Comparison of ENCODE assay signal across 1 cellular context in the genomic region with DNA sequence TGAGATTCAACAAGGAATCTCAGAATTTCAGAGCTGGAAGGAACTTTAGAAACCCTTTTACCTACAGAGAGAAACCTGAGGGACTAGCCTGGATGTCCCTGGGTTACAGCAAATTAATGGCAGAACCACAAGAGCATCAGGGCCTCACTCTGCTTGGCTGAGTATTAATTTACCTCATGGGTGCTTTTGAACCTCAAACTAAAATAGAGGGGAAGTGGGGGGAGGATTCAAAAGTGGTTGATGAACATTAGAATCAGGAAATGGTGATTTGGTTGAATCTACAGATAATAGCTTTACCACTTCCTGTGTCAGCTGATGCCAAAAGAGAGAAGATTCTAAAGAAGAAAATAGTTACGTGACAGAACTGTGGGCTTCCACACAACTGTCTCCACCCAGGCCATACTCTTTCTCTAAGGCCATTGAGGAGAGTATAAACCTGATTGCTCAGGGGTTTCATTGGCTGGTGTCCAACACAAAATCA.
TF ChIP-seq lines count a peak whose summit lies in the region.

No MANE protein-coding gene starts in this region.

TF ChIP-seq in GM12878, 131 proteins besides CTCF, POLR2A, EP300 and RAD21 (continued from another document and continues in another):
- TF ChIP-seq ZBED1 (IDR thresholded peaks at IDR 0.05; ENCODE audit: borderline replicate concordance) (peak; percentile 82; the same call in 1 of the 2 replicates), KLF5 (IDR thresholded peaks at IDR 0.05; ENCODE audit: partially characterized antibody) (no peak), ZSCAN29 (IDR thresholded peaks at IDR 0.05) (no peak), HCFC1 (IDR thresholded peaks at IDR 0.05; ENCODE audit: low read length) (no peak), SUPT20H (IDR thresholded peaks at IDR 0.05; ENCODE audit: borderline replicate concordance, control insufficient read depth, low read depth, low read length) (no peak), POU2F2 (IDR thresholded peaks at IDR 0.05; ENCODE audit: borderline replicate concordance, low read depth, low read length) (peak; percentile 75; the same call in 1 of the 3 replicates), PAX8 (IDR thresholded peaks at IDR 0.05) (no peak), KAT2A (conservative IDR thresholded peaks at IDR 0.05; ENCODE audit: control insufficient read depth, low read depth, low read length) (no peak), RAD51 (IDR thresholded peaks at IDR 0.05) (peak; percentile 92), RUNX3 (IDR thresholded peaks at IDR 0.05; ENCODE audit: low read length) (peak; percentile 98), ETV6 (conservative IDR thresholded peaks at IDR 0.05 in 1 of 2, IDR thresholded peaks at IDR 0.05 in 1 of 2; ENCODE audit: borderline replicate concordance in 1 of 2, low read depth in 1 of 2) (peak in 1 of 2 experiments; percentile 92; a peak in 2 of 4 replicates), GABPA (IDR thresholded peaks at IDR 0.05; ENCODE audit: low read depth) (peak; percentile 74), STAT3 (IDR thresholded peaks at IDR 0.05; ENCODE audit: low read depth, low read length) (peak; percentile 70; the same call in 1 of the 2 replicates), SIN3A (IDR thresholded peaks at IDR 0.05; ENCODE audit: low read depth, low read length) (no peak), SMAD1 (IDR thresholded peaks at IDR 0.05; ENCODE audit: low read depth, partially characterized antibody) (peak; percentile 87), BMI1 (IDR thresholded peaks at IDR 0.05; ENCODE audit: borderline replicate concordance) (0 out of 2 replicates have a peak, but pooled peaks have one; percentile 36), TBL1XR1 (IDR thresholded peaks at IDR 0.05; ENCODE audit: low read depth, low read length) (peak; percentile 92), RFX5 (IDR thresholded peaks at IDR 0.05; ENCODE audit: low read depth, low read length) (no peak), CREB1 (IDR thresholded peaks at IDR 0.05; ENCODE audit: low read depth) (peak; percentile 66), FOXM1 (IDR thresholded peaks at IDR 0.05; ENCODE audit: low read depth, low read length) (peak; percentile 89), JUNB (IDR thresholded peaks at IDR 0.05) (no peak; the same call in none of the 2 replicates), EED (IDR thresholded peaks at IDR 0.05; ENCODE audit: low read depth) (peak; percentile 58; the same call in 1 of the 2 replicates), NFIC (IDR thresholded peaks at IDR 0.05; ENCODE audit: low read depth, low read length) (peak; percentile 94), CBX5 (IDR thresholded peaks at IDR 0.05; ENCODE audit: low read depth) (peak; percentile 30; the same call in 1 of the 2 replicates), IKZF1 (conservative IDR thresholded peaks at IDR 0.05) (peak; percentile 87), MYB (IDR thresholded peaks at IDR 0.05; ENCODE audit: borderline replicate concordance, low read depth, low read length) (no peak), IRF4 (IDR thresholded peaks at IDR 0.05; ENCODE audit: low read depth, low read length) (0 out of 2 replicates have a peak, but pooled peaks have one; percentile 25)
- TF ChIP-seq, protein P1, sequence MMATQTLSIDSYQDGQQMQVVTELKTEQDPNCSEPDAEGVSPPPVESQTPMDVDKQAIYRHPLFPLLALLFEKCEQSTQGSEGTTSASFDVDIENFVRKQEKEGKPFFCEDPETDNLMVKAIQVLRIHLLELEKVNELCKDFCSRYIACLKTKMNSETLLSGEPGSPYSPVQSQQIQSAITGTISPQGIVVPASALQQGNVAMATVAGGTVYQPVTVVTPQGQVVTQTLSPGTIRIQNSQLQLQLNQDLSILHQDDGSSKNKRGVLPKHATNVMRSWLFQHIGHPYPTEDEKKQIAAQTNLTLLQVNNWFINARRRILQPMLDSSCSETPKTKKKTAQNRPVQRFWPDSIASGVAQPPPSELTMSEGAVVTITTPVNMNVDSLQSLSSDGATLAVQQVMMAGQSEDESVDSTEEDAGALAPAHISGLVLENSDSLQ (IDR thresholded peaks at IDR 0.05): peak; percentile 82
- TF ChIP-seq, protein P2, sequence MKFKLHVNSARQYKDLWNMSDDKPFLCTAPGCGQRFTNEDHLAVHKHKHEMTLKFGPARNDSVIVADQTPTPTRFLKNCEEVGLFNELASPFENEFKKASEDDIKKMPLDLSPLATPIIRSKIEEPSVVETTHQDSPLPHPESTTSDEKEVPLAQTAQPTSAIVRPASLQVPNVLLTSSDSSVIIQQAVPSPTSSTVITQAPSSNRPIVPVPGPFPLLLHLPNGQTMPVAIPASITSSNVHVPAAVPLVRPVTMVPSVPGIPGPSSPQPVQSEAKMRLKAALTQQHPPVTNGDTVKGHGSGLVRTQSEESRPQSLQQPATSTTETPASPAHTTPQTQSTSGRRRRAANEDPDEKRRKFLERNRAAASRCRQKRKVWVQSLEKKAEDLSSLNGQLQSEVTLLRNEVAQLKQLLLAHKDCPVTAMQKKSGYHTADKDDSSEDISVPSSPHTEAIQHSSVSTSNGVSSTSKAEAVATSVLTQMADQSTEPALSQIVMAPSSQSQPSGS (IDR thresholded peaks at IDR 0.05; ENCODE audit: low read length): peak; percentile 92
- TF ChIP-seq, protein P3, sequence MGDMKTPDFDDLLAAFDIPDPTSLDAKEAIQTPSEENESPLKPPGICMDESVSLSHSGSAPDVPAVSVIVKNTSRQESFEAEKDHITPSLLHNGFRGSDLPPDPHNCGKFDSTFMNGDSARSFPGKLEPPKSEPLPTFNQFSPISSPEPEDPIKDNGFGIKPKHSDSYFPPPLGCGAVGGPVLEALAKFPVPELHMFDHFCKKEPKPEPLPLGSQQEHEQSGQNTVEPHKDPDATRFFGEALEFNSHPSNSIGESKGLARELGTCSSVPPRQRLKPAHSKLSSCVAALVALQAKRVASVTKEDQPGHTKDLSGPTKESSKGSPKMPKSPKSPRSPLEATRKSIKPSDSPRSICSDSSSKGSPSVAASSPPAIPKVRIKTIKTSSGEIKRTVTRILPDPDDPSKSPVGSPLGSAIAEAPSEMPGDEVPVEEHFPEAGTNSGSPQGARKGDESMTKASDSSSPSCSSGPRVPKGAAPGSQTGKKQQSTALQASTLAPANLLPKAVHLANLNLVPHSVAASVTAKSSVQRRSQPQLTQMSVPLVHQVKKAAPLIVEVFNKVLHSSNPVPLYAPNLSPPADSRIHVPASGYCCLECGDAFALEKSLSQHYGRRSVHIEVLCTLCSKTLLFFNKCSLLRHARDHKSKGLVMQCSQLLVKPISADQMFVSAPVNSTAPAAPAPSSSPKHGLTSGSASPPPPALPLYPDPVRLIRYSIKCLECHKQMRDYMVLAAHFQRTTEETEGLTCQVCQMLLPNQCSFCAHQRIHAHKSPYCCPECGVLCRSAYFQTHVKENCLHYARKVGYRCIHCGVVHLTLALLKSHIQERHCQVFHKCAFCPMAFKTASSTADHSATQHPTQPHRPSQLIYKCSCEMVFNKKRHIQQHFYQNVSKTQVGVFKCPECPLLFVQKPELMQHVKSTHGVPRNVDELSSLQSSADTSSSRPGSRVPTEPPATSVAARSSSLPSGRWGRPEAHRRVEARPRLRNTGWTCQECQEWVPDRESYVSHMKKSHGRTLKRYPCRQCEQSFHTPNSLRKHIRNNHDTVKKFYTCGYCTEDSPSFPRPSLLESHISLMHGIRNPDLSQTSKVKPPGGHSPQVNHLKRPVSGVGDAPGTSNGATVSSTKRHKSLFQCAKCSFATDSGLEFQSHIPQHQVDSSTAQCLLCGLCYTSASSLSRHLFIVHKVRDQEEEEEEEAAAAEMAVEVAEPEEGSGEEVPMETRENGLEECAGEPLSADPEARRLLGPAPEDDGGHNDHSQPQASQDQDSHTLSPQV (IDR thresholded peaks at IDR 0.05): peak; percentile 6; the same call in 1 of the 2 replicates
- TF ChIP-seq, protein P4, sequence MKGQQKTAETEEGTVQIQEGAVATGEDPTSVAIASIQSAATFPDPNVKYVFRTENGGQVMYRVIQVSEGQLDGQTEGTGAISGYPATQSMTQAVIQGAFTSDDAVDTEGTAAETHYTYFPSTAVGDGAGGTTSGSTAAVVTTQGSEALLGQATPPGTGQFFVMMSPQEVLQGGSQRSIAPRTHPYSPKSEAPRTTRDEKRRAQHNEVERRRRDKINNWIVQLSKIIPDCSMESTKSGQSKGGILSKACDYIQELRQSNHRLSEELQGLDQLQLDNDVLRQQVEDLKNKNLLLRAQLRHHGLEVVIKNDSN (IDR thresholded peaks at IDR 0.05; ENCODE audit: borderline replicate concordance, extremely low read length, insufficient read depth, low read depth, low read length): no peak
- TF ChIP-seq, protein P5, sequence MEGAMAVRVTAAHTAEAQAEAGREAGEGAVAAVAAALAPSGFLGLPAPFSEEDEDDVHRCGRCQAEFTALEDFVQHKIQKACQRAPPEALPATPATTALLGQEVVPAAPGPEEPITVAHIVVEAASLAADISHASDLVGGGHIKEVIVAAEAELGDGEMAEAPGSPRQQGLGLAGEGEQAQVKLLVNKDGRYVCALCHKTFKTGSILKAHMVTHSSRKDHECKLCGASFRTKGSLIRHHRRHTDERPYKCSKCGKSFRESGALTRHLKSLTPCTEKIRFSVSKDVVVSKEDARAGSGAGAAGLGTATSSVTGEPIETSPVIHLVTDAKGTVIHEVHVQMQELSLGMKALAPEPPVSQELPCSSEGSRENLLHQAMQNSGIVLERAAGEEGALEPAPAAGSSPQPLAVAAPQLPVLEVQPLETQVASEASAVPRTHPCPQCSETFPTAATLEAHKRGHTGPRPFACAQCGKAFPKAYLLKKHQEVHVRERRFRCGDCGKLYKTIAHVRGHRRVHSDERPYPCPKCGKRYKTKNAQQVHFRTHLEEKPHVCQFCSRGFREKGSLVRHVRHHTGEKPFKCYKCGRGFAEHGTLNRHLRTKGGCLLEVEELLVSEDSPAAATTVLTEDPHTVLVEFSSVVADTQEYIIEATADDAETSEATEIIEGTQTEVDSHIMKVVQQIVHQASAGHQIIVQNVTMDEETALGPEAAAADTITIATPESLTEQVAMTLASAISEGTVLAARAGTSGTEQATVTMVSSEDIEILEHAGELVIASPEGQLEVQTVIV (IDR thresholded peaks at IDR 0.05; ENCODE audit: borderline replicate concordance, partially characterized antibody): peak; percentile 34
- TF ChIP-seq, protein P6, sequence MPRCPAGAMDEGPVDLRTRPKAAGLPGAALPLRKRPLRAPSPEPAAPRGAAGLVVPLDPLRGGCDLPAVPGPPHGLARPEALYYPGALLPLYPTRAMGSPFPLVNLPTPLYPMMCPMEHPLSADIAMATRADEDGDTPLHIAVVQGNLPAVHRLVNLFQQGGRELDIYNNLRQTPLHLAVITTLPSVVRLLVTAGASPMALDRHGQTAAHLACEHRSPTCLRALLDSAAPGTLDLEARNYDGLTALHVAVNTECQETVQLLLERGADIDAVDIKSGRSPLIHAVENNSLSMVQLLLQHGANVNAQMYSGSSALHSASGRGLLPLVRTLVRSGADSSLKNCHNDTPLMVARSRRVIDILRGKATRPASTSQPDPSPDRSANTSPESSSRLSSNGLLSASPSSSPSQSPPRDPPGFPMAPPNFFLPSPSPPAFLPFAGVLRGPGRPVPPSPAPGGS (IDR thresholded peaks at IDR 0.05; ENCODE audit: borderline replicate concordance, insufficient read depth, low read depth, low read length, poor library complexity, severe bottlenecking): no peak
- TF ChIP-seq, protein P7, sequence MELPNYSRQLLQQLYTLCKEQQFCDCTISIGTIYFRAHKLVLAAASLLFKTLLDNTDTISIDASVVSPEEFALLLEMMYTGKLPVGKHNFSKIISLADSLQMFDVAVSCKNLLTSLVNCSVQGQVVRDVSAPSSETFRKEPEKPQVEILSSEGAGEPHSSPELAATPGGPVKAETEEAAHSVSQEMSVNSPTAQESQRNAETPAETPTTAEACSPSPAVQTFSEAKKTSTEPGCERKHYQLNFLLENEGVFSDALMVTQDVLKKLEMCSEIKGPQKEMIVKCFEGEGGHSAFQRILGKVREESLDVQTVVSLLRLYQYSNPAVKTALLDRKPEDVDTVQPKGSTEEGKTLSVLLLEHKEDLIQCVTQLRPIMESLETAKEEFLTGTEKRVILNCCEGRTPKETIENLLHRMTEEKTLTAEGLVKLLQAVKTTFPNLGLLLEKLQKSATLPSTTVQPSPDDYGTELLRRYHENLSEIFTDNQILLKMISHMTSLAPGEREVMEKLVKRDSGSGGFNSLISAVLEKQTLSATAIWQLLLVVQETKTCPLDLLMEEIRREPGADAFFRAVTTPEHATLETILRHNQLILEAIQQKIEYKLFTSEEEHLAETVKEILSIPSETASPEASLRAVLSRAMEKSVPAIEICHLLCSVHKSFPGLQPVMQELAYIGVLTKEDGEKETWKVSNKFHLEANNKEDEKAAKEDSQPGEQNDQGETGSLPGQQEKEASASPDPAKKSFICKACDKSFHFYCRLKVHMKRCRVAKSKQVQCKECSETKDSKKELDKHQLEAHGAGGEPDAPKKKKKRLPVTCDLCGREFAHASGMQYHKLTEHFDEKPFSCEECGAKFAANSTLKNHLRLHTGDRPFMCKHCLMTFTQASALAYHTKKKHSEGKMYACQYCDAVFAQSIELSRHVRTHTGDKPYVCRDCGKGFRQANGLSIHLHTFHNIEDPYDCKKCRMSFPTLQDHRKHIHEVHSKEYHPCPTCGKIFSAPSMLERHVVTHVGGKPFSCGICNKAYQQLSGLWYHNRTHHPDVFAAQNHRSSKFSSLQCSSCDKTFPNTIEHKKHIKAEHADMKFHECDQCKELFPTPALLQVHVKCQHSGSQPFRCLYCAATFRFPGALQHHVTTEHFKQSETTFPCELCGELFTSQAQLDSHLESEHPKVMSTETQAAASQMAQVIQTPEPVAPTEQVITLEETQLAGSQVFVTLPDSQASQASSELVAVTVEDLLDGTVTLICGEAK (IDR thresholded peaks at IDR 0.05; ENCODE audit: borderline replicate concordance): no peak; the same call in 1 of the 2 replicates
- TF ChIP-seq, protein P8, sequence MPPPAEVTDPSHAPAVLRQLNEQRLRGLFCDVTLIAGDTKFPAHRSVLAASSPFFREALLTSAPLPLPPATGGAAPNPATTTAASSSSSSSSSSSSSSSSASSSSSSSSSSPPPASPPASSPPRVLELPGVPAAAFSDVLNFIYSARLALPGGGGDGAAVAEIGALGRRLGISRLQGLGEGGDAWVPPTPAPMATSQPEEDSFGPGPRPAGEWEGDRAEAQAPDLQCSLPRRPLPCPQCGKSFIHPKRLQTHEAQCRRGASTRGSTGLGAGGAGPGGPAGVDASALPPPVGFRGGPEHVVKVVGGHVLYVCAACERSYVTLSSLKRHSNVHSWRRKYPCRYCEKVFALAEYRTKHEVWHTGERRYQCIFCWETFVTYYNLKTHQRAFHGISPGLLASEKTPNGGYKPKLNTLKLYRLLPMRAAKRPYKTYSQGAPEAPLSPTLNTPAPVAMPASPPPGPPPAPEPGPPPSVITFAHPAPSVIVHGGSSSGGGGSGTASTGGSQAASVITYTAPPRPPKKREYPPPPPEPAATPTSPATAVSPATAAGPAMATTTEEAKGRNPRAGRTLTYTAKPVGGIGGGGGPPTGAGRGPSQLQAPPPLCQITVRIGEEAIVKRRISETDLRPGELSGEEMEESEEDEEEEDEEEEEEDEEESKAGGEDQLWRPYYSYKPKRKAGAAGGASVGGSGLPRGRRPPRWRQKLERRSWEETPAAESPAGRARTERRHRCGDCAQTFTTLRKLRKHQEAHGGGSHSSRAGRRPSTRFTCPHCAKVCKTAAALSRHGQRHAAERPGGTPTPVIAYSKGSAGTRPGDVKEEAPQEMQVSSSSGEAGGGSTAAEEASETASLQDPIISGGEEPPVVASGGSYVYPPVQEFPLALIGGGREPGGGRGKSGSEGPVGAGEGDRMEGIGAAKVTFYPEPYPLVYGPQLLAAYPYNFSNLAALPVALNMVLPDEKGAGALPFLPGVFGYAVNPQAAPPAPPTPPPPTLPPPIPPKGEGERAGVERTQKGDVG (CRISPR knock-in tag; IDR thresholded peaks at IDR 0.05): no peak
